ENCODE assay signal across 7 cellular contexts in genomic region chr13:49996166-49996915, GRCh38. TPM values are rescaled to one million over a fixed set of nuclear protein-coding genes. Genes with fewer than 3 reads are reported as not detected.
DNase-seq lines count a peak whose midpoint lies in the region; ATAC-seq and TF ChIP-seq lines count a peak whose summit lies in the region.

No MANE protein-coding gene starts in this region.

- H3K27ac ChIP-seq in mammary epithelial cell (ENCODE audit: insufficient read depth, low read depth, low read length) (peak overlapping the region; percentile 79), smooth muscle cell (ENCODE audit: low read depth) (peak overlapping the region; percentile 78)

- H3K27ac Mint-ChIP-seq in WTC11 = no peak overlapping the region

- H3K9ac ChIP-seq in mammary epithelial cell (ENCODE audit: insufficient read depth, low read length) = peak overlapping the region; percentile 63
- H3K9ac ChIP-seq in smooth muscle cell (ENCODE audit: low read depth) = peak overlapping the region; percentile 80

- 0% methylated on average over 23 of the region's 68 CpGs for WGBS in mammary epithelial cell (ENCODE audit: low coverage, missing lambda C conversion rate)
- under 1% methylated on average over 37 of the region's 68 CpGs for WGBS in smooth muscle cell (ENCODE audit: low lambda C conversion rate)

- H3K4me3 Mint-ChIP-seq in WTC11 = peak overlapping the region; percentile 66

- no peak for TF ChIP-seq CTCF in WTC11 (IDR thresholded peaks at IDR 0.05)
- no peak for TF ChIP-seq CTCF in mammary epithelial cell (conservative IDR thresholded peaks at IDR 0.05 in 1 of 2, IDR thresholded peaks at IDR 0.05 in 1 of 2; ENCODE audit: extremely low read depth in 1 of 2, insufficient read depth in 1 of 2, low read depth in 1 of 2, low read length in 2 of 2)
- TF ChIP-seq CTCF in smooth muscle cell (IDR thresholded peaks at IDR 0.05; ENCODE audit: borderline replicate concordance, insufficient read depth, poor library complexity, severe bottlenecking) = no peak

- ATAC-seq in GM18498 (IDR thresholded peaks at IDR 0.05; ENCODE audit: unreplicated experiment) = peak; percentile 62
- ATAC-seq in HG02852 (IDR thresholded peaks at IDR 0.05; ENCODE audit: unreplicated experiment) = peak; percentile 54
- ATAC-seq in WTC11 = peak; percentile 56

- H3K27me3 Mint-ChIP-seq in WTC11 (ENCODE audit: low read depth) = no peaks in the 10 kb centered on the region

- POLR2A ChIA-PET in WTC11 (lab: Charles Lee) = interaction anchor here (1.5 to 3.9 kb wide), 6 partner anchors 18 to 305 kb away, joined by 5 to 52 read pairs (median 7); partner anchors contain the start of genes EBPL, KCNRG and SPRYD7

- H3K36me3 Mint-ChIP-seq in WTC11 = peaks cover 4% of the 10 kb centered on the region

- peaks cover 34% of the 10 kb centered on the region for H3K79me2 ChIP-seq in mammary epithelial cell (ENCODE audit: insufficient read depth, low read length)
- peaks cover 37% of the 10 kb centered on the region for H3K79me2 ChIP-seq in smooth muscle cell (ENCODE audit: low read depth)

- H3K27me3 ChIP-seq in mammary epithelial cell (ENCODE audit: insufficient read depth, low read length) (no peaks in the 10 kb centered on the region), smooth muscle cell (ENCODE audit: low read depth) (no peaks in the 10 kb centered on the region)

- peaks cover 3% of the 10 kb centered on the region for H3F3A ChIP-seq in smooth muscle cell (ENCODE audit: low read depth)

- H2AFZ ChIP-seq in mammary epithelial cell (ENCODE audit: low read depth, low read length) = peak overlapping the region; percentile 78
- peak overlapping the region; percentile 81 for H2AFZ ChIP-seq in smooth muscle cell (ENCODE audit: low read depth)

- H3K9me3 Mint-ChIP-seq in WTC11 = no peaks in the 10 kb centered on the region

- dilution Hi-C loops in mammary epithelial cell (cut with HindIII; ENCODE audit: low sequenced_read_pairs) = no loop called here

- peaks cover 33% of the 10 kb centered on the region for H3K4me1 Mint-ChIP-seq in WTC11

- H3K4me2 ChIP-seq in mammary epithelial cell (ENCODE audit: insufficient read depth, low read depth, low read length) (peak overlapping the region; percentile 86), smooth muscle cell (peak overlapping the region; percentile 94)

- DNase-seq in NCI-H2107 treated with DMSO at 0.1 percent for 48 hours (lab: John Stamatoyannopoulos, UW; ENCODE audit: unreplicated experiment) (peak; percentile 23), WTC11 (ENCODE audit: low spot score) (peak; percentile 92), mammary epithelial cell (peak; percentile 87), inferior parietal cortex (ENCODE audit: extremely low spot score) (peak; percentile 73), smooth muscle cell (lab: John Stamatoyannopoulos, UW; ENCODE audit: unreplicated experiment) (peak; percentile 76)

- peak overlapping the region; percentile 59 to 79 (median 68) for H3K4me3 ChIP-seq in mammary epithelial cell (replicated peaks in 1 of 3; ENCODE audit: insufficient read depth in 1 of 3, low read depth in 2 of 3, low read length in 3 of 3)
- peak overlapping the region; percentile 74 for H3K4me3 ChIP-seq in smooth muscle cell

- H3K36me3 ChIP-seq in mammary epithelial cell (ENCODE audit: insufficient read depth, low read length) (peaks cover 4% of the 10 kb centered on the region), smooth muscle cell (ENCODE audit: low read depth) (no peaks in the 10 kb centered on the region)

- H3K9me3 ChIP-seq in mammary epithelial cell (replicated peaks; ENCODE audit: insufficient read depth, low read length) (no peaks in the 10 kb centered on the region), smooth muscle cell (replicated peaks; ENCODE audit: low read depth) (no peaks in the 10 kb centered on the region)

- H3K4me1 ChIP-seq in mammary epithelial cell (ENCODE audit: insufficient read depth, low read length) (peaks cover 13% of the 10 kb centered on the region), smooth muscle cell (ENCODE audit: low read depth) (peaks cover 26% of the 10 kb centered on the region)

- H4K20me1 ChIP-seq in mammary epithelial cell (ENCODE audit: insufficient read depth, low read length) = no peaks in the 10 kb centered on the region
- H4K20me1 ChIP-seq in smooth muscle cell (ENCODE audit: low read depth) = peaks cover 20% of the 10 kb centered on the region

- CTCF ChIA-PET in WTC11 (lab: Charles Lee) = interaction anchor here (0.6 to 3.4 kb wide), 22 partner anchors 18 to 1075 kb away, joined by 3 to 49 read pairs (median 7); partner anchors contain the start of genes KCNRG and SPRYD7
- CTCF ChIA-PET in mammary epithelial cell (lab: Charles Lee; ENCODE audit: low non-redundant PET) = interaction anchor here (0.5 to 0.8 kb wide), 2 partner anchors 129 to 1058 kb away, joined by 3 to 5 read pairs; no protein-coding TSS in a partner anchor

- BruUV-seq in mammary epithelial cell (replicated peaks; lab: Mats Ljungman, UMichigan) = no TSS peak

- intact Hi-C loops in mammary epithelial cell (cut with micrococcal nuclease) = loop anchor here (2.0 to 5.0 kb wide), 3 partner anchors 128 to 806 kb away; no protein-coding TSS in a partner anchor

- in situ Hi-C loops in mammary epithelial cell (cut with MboI; ENCODE audit: low sequenced_read_pairs in 2 of 2) = loop anchor here (25.0 kb wide), 4 partner anchors 541 to 1066 kb away; partner anchors contain the start of gene RNASEH2B (in 1 of the 2)

TF ChIP-seq in WTC11, 78 proteins besides CTCF, POLR2A, EP300 and RAD21 (continues in another document):
- no peak for TF ChIP-seq ATF1 (CRISPR knock-in tag; IDR thresholded peaks at IDR 0.05)
- no peak for TF ChIP-seq NR2C2 (CRISPR knock-in tag; IDR thresholded peaks at IDR 0.05)
- peak; percentile 61; the same call in 1 of the 2 replicates for TF ChIP-seq HMGXB4 (CRISPR knock-in tag; IDR thresholded peaks at IDR 0.05)
- TF ChIP-seq ATF2 (CRISPR knock-in tag; IDR thresholded peaks at IDR 0.05; ENCODE audit: borderline replicate concordance, low read depth) = no peak
- no peak for TF ChIP-seq ERG (CRISPR knock-in tag; IDR thresholded peaks at IDR 0.05)
- TF ChIP-seq CDX4 (CRISPR knock-in tag; IDR thresholded peaks at IDR 0.05; ENCODE audit: borderline replicate concordance) = no peak

RNA-seq across cellular contexts. Expression of gene TRIM13, which starts 0.5 kb away (rescaled TPM):
- total RNA-seq in WTC11 (2021) (27.5 to 29.1 TPM (median 27.6 TPM) in 3 replicates), mammary epithelial cell (10 to 100 TPM; 17.9 to 21.0 TPM), smooth muscle cell (19.6 and 28.4 TPM in 2 replicates)
- polyA plus RNA-seq in mammary epithelial cell (10.2 TPM), smooth muscle cell (18.4 and 26.0 TPM in 2 replicates)
- polyA minus RNA-seq in mammary epithelial cell = 16.5 TPM

RNA-seq across cellular contexts. Expression of gene KCNRG, which starts 18.9 kb away (rescaled TPM):
- total RNA-seq in WTC11 (2021) (0.21 to 1.1 TPM (median 0.32 TPM) in 3 replicates), mammary epithelial cell (1 to 10 TPM in 1 of 2 donors, under 1 TPM in 1; 0.75 to 1.7 TPM), smooth muscle cell (0.13 and 2.7 TPM in 2 replicates)
- polyA plus RNA-seq in mammary epithelial cell (0.70 TPM), smooth muscle cell (0.79 and 0.87 TPM in 2 replicates)
- not detected for polyA minus RNA-seq in mammary epithelial cell

Comparison
In these comparisons a context has a peak if more than half of its experiments do, and no peak if none do; other contexts are left out.
1. Peak in every context shown above with its lines: DNase-seq, ATAC-seq, H3K4me3 ChIP-seq and H3K27ac ChIP-seq.
2. DNase-seq: peak in every context shown above with its lines; median percentile 92 in WTC11; 87 in mammary epithelial cell; 76 in smooth muscle cell; 73 in inferior parietal cortex; 23 in NCI-H2107 treated with DMSO at 0.1 percent for 48 hours.